In the genomic region with DNA sequence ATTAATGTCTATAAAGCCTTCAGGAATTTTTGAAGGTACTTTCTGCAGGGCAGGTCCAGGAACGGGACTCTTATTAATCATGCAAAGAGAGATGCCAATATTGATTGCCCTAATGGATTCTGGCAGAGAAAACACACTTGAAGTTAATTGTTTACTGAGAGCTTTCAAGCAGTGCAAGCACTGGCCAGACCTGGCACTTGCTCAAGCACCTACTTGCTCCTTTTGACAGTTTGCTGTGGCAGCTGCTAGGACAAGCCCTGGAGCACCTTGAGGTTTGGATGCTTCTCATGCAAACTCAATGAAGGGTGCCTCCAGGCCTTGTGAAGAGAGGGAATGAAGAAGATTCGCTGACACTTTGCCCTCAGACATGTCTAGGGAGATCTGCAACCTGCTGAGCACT, we compare ENCODE assay signal across 13 cellular contexts.
DNase-seq lines count a peak whose midpoint lies in the region; ATAC-seq, FAIRE-seq and TF ChIP-seq lines count a peak whose summit lies in the region.
"Had no signal": no experiment of that assay in that cellular context is flagged by ENCODE, and none has a peak within 500 bp of the region (broad histone marks: within the 10 kb centered on the region; RNA-seq: fewer than 3 reads in every experiment).

No MANE protein-coding gene starts in this region.

- 0 out of 3 replicates have a peak overlapping the region, but pooled peaks have one; percentile 23 for H3K4me2 ChIP-seq in A549
- no peak overlapping the region for H3K4me2 ChIP-seq in mesenchymal stem cell (ENCODE audit: low read length, poor library complexity, severe bottlenecking)

- no peak overlapping the region for H3K9ac ChIP-seq in mesenchymal stem cell (ENCODE audit: low read length)

- no peak overlapping the region for H3K4me3 Mint-ChIP-seq in Caco-2 (ENCODE audit: unreplicated experiment)
- H3K4me3 Mint-ChIP-seq: H9 had no signal

- intact Hi-C loops in Caco-2 (cut with micrococcal nuclease; ENCODE audit: unreplicated experiment), result loop anchor here (2.0 kb wide), 1 partner anchor 13 kb away; no protein-coding TSS in a partner anchor

- no peak overlapping the region for H4K91ac ChIP-seq in mesenchymal stem cell (ENCODE audit: low read length)

- no peak overlapping the region for H2BK5ac ChIP-seq in mesenchymal stem cell (ENCODE audit: low read depth, low read length, poor library complexity, severe bottlenecking)

- no peaks in the 10 kb centered on the region for H3K9me3 Mint-ChIP-seq in Caco-2 (ENCODE audit: unreplicated experiment)
- H3K9me3 Mint-ChIP-seq: H9 had no signal

- no peak overlapping the region for H3K14ac ChIP-seq in mesenchymal stem cell (ENCODE audit: low read length in 2 of 2)

- no peak overlapping the region for H3K27ac ChIP-seq in A549
- no peak overlapping the region for H3K27ac ChIP-seq in mesenchymal stem cell (ENCODE audit: low read length, poor library complexity, severe bottlenecking)
- H3K27ac ChIP-seq: coronary artery, psoas muscle had no signal

- H3K27me3 Mint-ChIP-seq in Caco-2 (ENCODE audit: insufficient read depth, unreplicated experiment), result no peaks in the 10 kb centered on the region

- FAIRE-seq in A549 (lab: Jason Lieb, UNC), result no peak

- no peaks in the 10 kb centered on the region for H3K36me3 ChIP-seq in Caco-2 (ENCODE audit: control insufficient read depth, insufficient read depth, low read length)
- no peaks in the 10 kb centered on the region for H3K36me3 ChIP-seq in mesenchymal stem cell (ENCODE audit: control insufficient read depth in 1 of 2, insufficient read depth in 2 of 2, low read depth in 1 of 2, low read length in 2 of 2)
- H3K36me3 ChIP-seq: MG63 had no signal

- CTCF ChIA-PET in A549 (lab: Yijun Ruan, JAX), result no interaction called here
- CTCF ChIA-PET in Caco-2 (lab: Charles Lee), result no interaction called here

- H3K27me3 ChIP-seq in Caco-2 (replicated peaks; ENCODE audit: control insufficient read depth, insufficient read depth, low read length) (no peaks in the 10 kb centered on the region), mesenchymal stem cell (ENCODE audit: control insufficient read depth in 1 of 2, insufficient read depth in 1 of 2, low read length in 2 of 2) (peaks cover 46 to 62% of the 10 kb centered on the region in 2 experiments)
- H3K27me3 ChIP-seq: MG63 had no signal

- H2BK15ac ChIP-seq in mesenchymal stem cell (ENCODE audit: low read depth, poor library complexity, severe bottlenecking), result no peak overlapping the region

- no peak overlapping the region for H2AK5ac ChIP-seq in mesenchymal stem cell (ENCODE audit: low read length, severe bottlenecking)

- no peaks in the 10 kb centered on the region for H3K79me1 ChIP-seq in mesenchymal stem cell (replicated peaks; ENCODE audit: low read length, poor library complexity, severe bottlenecking)

- no peak overlapping the region for H3K4ac ChIP-seq in mesenchymal stem cell (ENCODE audit: low read depth in 1 of 2, low read length in 2 of 2)

- BruUV-seq in Caco-2 (replicated peaks; lab: Mats Ljungman, UMichigan), result no TSS peak

- H3K27ac Mint-ChIP-seq in Caco-2 (ENCODE audit: unreplicated experiment), result no peak overlapping the region

- peaks cover 6% of the 10 kb centered on the region for H3K36me3 Mint-ChIP-seq in Caco-2 (ENCODE audit: insufficient read depth, unreplicated experiment)

- 15% methylated on average over 2 of the region's 2 CpGs for WGBS in A549 (ENCODE audit: missing lambda C conversion rate)
- WGBS in mesenchymal stem cell, result 61% methylated on average over 2 of the region's 2 CpGs

- no peak overlapping the region for H3K23ac ChIP-seq in mesenchymal stem cell (ENCODE audit: low read length in 2 of 2)

- no peak for TF ChIP-seq POLR2A in A549 (IDR thresholded peaks at IDR 0.05; ENCODE audit: low read length)

- H2AFZ ChIP-seq in mesenchymal stem cell (ENCODE audit: low read depth, low read length), result no peak overlapping the region

- H2BK12ac ChIP-seq in mesenchymal stem cell (ENCODE audit: low read length in 2 of 2), result no peak overlapping the region

- peaks cover 38% of the 10 kb centered on the region for H3K4me1 Mint-ChIP-seq in Caco-2 (ENCODE audit: low read depth, unreplicated experiment)

- no peak for TF ChIP-seq RAD21 in A549 (conservative IDR thresholded peaks at IDR 0.05 in 1 of 2, IDR thresholded peaks at IDR 0.05 in 1 of 2)

- H3K4me3 ChIP-seq in A549 (no peak overlapping the region), Caco-2 (ENCODE audit: low read depth, low read length) (no peak overlapping the region), mesenchymal stem cell (ENCODE audit: insufficient read depth in 1 of 2, low read depth in 1 of 2, low read length in 2 of 2) (no peak overlapping the region)
- H3K4me3 ChIP-seq: coronary artery, MG63, psoas muscle had no signal

- no peak for TF ChIP-seq EP300 in A549 (IDR thresholded peaks at IDR 0.05)

- H3K18ac ChIP-seq in mesenchymal stem cell (ENCODE audit: low read depth in 1 of 2, low read length in 2 of 2), result no peak overlapping the region

- H3K9me3 ChIP-seq in A549, result no peaks in the 10 kb centered on the region
- no peaks in the 10 kb centered on the region for H3K9me3 ChIP-seq in Caco-2
- no peaks in the 10 kb centered on the region for H3K9me3 ChIP-seq in mesenchymal stem cell (ENCODE audit: control insufficient read depth, low read length)
- H3K9me3 ChIP-seq: MG63, psoas muscle had no signal

- peaks cover 42% of the 10 kb centered on the region for H3K4me1 ChIP-seq in A549
- peaks cover 31% of the 10 kb centered on the region for H3K4me1 ChIP-seq in Caco-2
- peaks cover 1% of the 10 kb centered on the region for H3K4me1 ChIP-seq in mesenchymal stem cell (ENCODE audit: control insufficient read depth, insufficient read depth, low read depth, low read length)
- H3K4me1 ChIP-seq: psoas muscle had no signal

- no peak overlapping the region for H4K8ac ChIP-seq in mesenchymal stem cell (ENCODE audit: low read length)

- DNase-seq in A549 (ENCODE audit: low read depth in 1 of 2, low spot score in 1 of 2) (no peak), NCI-H69 (lab: John Stamatoyannopoulos, UW) (peak; percentile 55), kidney tubule cell (ENCODE audit: low spot score) (peak; percentile 48), glomerular visceral epithelial cell (ENCODE audit: extremely low spot score) (no peak), Caco-2 (no peak), mesenchymal stem cell (no peak)
- no peak for DNase-seq in activated CD4-positive, alpha-beta T cell treated with anti-CD3 and anti-CD28 coated beads, Interleukin-2, amount 50 U/mL, for 48 hours
- DNase-seq: activated T-cell treated with anti-CD3 and anti-CD28 coated beads for 4 hours, H9, MG63, psoas muscle had no signal

- no peak overlapping the region for H2BK120ac ChIP-seq in mesenchymal stem cell (ENCODE audit: low read depth, low read length)

- ATAC-seq in A549 (no peak), GM19463 (IDR thresholded peaks at IDR 0.05; ENCODE audit: unreplicated experiment) (peak; percentile 41)
- ATAC-seq: psoas muscle had no signal

- POLR2A ChIA-PET in A549 (lab: Yijun Ruan, JAX) (no interaction called here), Caco-2 (lab: Charles Lee) (no interaction called here)

- TF ChIP-seq CTCF in A549 (IDR thresholded peaks at IDR 0.05), result no peak
- no peak for TF ChIP-seq CTCF in Caco-2 (IDR thresholded peaks at IDR 0.05; ENCODE audit: insufficient read depth in 1 of 2, low read depth in 1 of 2, low read length in 1 of 2, severe bottlenecking in 1 of 2, unreplicated experiment in 1 of 2)

TF ChIP-seq in A549, 52 proteins besides CTCF, POLR2A, EP300 and RAD21 (continues in another document):
- TF ChIP-seq SMC3 (IDR thresholded peaks at IDR 0.05), result no peak
- no peak for TF ChIP-seq REST (IDR thresholded peaks at IDR 0.05)
- TF ChIP-seq, protein P1, sequence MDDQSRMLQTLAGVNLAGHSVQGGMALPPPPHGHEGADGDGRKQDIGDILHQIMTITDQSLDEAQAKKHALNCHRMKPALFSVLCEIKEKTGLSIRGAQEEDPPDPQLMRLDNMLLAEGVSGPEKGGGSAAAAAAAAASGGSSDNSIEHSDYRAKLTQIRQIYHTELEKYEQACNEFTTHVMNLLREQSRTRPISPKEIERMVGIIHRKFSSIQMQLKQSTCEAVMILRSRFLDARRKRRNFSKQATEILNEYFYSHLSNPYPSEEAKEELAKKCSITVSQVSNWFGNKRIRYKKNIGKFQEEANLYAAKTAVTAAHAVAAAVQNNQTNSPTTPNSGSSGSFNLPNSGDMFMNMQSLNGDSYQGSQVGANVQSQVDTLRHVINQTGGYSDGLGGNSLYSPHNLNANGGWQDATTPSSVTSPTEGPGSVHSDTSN (IDR thresholded peaks at IDR 0.05), result no peak
- TF ChIP-seq JUN (IDR thresholded peaks at IDR 0.05), result no peak
- no peak for TF ChIP-seq PHF8 (IDR thresholded peaks at IDR 0.05; ENCODE audit: borderline replicate concordance, low read depth)
- TF ChIP-seq HOXB13 (CRISPR knock-in tag; IDR thresholded peaks at IDR 0.05; ENCODE audit: low read depth), result no peak
- no peak for TF ChIP-seq CHD4 (IDR thresholded peaks at IDR 0.05; ENCODE audit: borderline replicate concordance)
- no peak for TF ChIP-seq RARB (CRISPR knock-in tag; IDR thresholded peaks at IDR 0.05)
- TF ChIP-seq HDAC2 (IDR thresholded peaks at IDR 0.05), result no peak
- no peak for TF ChIP-seq FOSL2 (IDR thresholded peaks at IDR 0.05)
- no peak for TF ChIP-seq FOSL2 (CRISPR knock-in tag; IDR thresholded peaks at IDR 0.05)
- TF ChIP-seq CEBPB (IDR thresholded peaks at IDR 0.05), result no peak
- TF ChIP-seq NR3C1 (IDR thresholded peaks at IDR 0.05), result no peak

Comparison
In these comparisons a context has a peak if more than half of its experiments do, and no peak if none do; other contexts are left out.
1. DNase-seq: peak in NCI-H69 (single experiment) and kidney tubule cell (single experiment); none in A549 (0 of 2), activated CD4-positive, alpha-beta T cell treated with anti-CD3 and anti-CD28 coated beads, Interleukin-2, amount 50 U/mL, for 48 hours (0 of 2), glomerular visceral epithelial cell (single experiment), Caco-2 (0 of 2) and mesenchymal stem cell (single experiment).